ENCODE assay signal across 8 cellular contexts in the genomic region with DNA sequence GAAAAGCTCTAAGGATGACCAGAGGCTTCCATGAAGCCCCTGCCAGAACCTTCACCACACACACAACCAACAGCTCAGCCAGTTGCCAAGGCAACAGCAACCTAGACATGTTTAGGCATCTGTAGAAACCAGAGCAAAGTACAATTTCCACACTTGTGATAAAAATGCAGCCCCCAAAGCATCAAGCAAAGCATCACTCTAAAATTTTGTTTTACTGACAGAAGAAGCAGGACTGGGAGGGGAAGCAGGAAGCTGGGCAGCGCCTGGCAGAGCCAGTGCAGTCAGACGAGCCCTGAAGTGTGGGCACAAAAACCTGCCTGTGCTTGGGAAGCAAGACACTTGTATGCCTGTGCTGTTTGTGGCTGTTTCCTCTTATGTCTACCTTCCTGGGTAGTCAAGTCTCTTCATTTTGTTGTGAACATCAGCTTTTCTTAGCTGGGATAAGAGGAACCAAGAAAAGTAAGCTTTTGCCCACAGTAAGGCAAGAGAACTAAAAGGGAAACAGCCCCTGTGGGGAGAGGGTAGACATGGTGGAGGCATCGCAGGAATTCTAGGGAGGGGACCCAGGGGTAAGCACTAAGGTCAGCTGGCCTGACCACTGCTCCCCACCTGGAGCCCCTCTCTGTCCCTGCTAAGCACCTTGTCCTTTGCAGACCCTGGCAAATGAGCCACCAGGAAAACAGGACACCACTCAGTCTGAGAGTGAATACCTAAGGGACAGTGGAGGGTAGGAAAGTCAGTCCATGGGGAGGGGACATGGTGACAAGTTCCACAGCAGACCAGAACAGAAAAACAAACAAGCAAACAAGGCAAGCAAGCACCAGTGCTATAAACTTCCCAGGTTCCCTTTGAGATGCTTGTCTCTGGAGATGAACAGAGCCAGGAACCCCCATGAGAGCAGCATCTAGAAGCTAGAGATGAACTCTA. TPM values are rescaled to one million over a fixed set of nuclear protein-coding genes. Genes with fewer than 3 reads are reported as not detected.
DNase-seq lines count a peak whose midpoint lies in the region; ATAC-seq, FAIRE-seq and TF ChIP-seq lines count a peak whose summit lies in the region.

No MANE protein-coding gene starts in this region.

- no peak for FAIRE-seq in frontal cortex (lab: Jason Lieb, UNC)

- H3K27ac Mint-ChIP-seq in HFFc6, result peak overlapping the region; percentile 87
- no peak overlapping the region for H3K27ac Mint-ChIP-seq in CD8-positive, alpha-beta T cell

- peak overlapping the region; percentile 89 for H3K4me3 Mint-ChIP-seq in HFFc6
- H3K4me3 Mint-ChIP-seq in CD8-positive, alpha-beta T cell, result no peak overlapping the region

- BruUV-seq in A673 (replicated peaks; lab: Mats Ljungman, UMichigan), result no TSS peak

- H3K4me1 ChIP-seq in skeletal muscle satellite cell (ENCODE audit: control insufficient read depth, insufficient read depth, low read length) (peaks cover 80% of the 10 kb centered on the region), A673 (ENCODE audit: insufficient read depth, low read length, poor library complexity, severe bottlenecking) (peaks cover 40% of the 10 kb centered on the region)
- peaks cover 26% of the 10 kb centered on the region for H3K4me1 ChIP-seq in CD8-positive, alpha-beta T cell (ENCODE audit: insufficient read depth, low read length)

- H3K9me3 Mint-ChIP-seq in HFFc6, result no peaks in the 10 kb centered on the region
- no peaks in the 10 kb centered on the region for H3K9me3 Mint-ChIP-seq in CD8-positive, alpha-beta T cell

- POLR2A ChIA-PET in A673 (lab: Charles Lee; ENCODE audit: low non-redundant PET), result no interaction called here
- POLR2A ChIA-PET in CD8-positive, alpha-beta T cell (lab: Charles Lee), result no interaction called here

- peaks cover 4% of the 10 kb centered on the region for H3K27me3 Mint-ChIP-seq in HFFc6 (ENCODE audit: insufficient read depth)
- no peaks in the 10 kb centered on the region for H3K27me3 Mint-ChIP-seq in CD8-positive, alpha-beta T cell (ENCODE audit: low read depth)

- H3K4me2 ChIP-seq in skeletal muscle satellite cell (ENCODE audit: low read length), result peak overlapping the region; percentile 75

- H3K36me3 Mint-ChIP-seq in HFFc6 (ENCODE audit: low read depth), result no peaks in the 10 kb centered on the region
- H3K36me3 Mint-ChIP-seq in CD8-positive, alpha-beta T cell, result no peaks in the 10 kb centered on the region

- peaks cover 99% of the 10 kb centered on the region for H3K4me1 Mint-ChIP-seq in HFFc6 (ENCODE audit: low read depth)
- peaks cover 77% of the 10 kb centered on the region for H3K4me1 Mint-ChIP-seq in CD8-positive, alpha-beta T cell (ENCODE audit: low read depth)

- H3K27me3 ChIP-seq in skeletal muscle satellite cell (ENCODE audit: control insufficient read depth, insufficient read depth, low read length) (no peaks in the 10 kb centered on the region), A673 (replicated peaks; ENCODE audit: insufficient read depth, low read depth, low read length, poor library complexity) (no peaks in the 10 kb centered on the region)
- H3K27me3 ChIP-seq in CD8-positive, alpha-beta T cell (ENCODE audit: insufficient read depth, low read length), result no peaks in the 10 kb centered on the region

- H3K9me3 ChIP-seq in skeletal muscle satellite cell (replicated peaks; ENCODE audit: low read length), result no peaks in the 10 kb centered on the region
- no peaks in the 10 kb centered on the region for H3K9me3 ChIP-seq in A673 (ENCODE audit: low read depth, low read length, poor library complexity, severe bottlenecking)
- no peaks in the 10 kb centered on the region for H3K9me3 ChIP-seq in CD8-positive, alpha-beta T cell (ENCODE audit: low read length)

- DNase-seq in HFFc6 (no peak), cardiac septum (ENCODE audit: low spot score) (peak; percentile 49), NCI-H146 (lab: John Stamatoyannopoulos, UW) (no peak), A673 (ENCODE audit: low spot score) (no peak), frontal cortex (ENCODE audit: low spot score in 2 of 2) (no peak)
- no peak for DNase-seq in CD8-positive, alpha-beta T cell

- CTCF ChIA-PET in A673 (lab: Charles Lee), result no interaction called here
- CTCF ChIA-PET in CD8-positive, alpha-beta T cell (lab: Charles Lee), result interaction anchor here (1.2 to 1.8 kb wide), 2 partner anchors 10 to 32 kb away, joined by 3 to 5 read pairs; no protein-coding TSS in a partner anchor

- peak overlapping the region; percentile 45 for H3K4me3 ChIP-seq in WI38 (ENCODE audit: low read depth, low read length)
- H3K4me3 ChIP-seq in skeletal muscle satellite cell (ENCODE audit: low read length), result peak overlapping the region; percentile 44
- no peak overlapping the region for H3K4me3 ChIP-seq in A673 (ENCODE audit: low read depth, low read length, poor library complexity, severe bottlenecking)
- H3K4me3 ChIP-seq in CD8-positive, alpha-beta T cell (ENCODE audit: low read depth, low read length), result no peak overlapping the region

- ATAC-seq in CD8-positive, alpha-beta T cell, result no peak

- peak overlapping the region; percentile 20 for H3K9ac ChIP-seq in skeletal muscle satellite cell (ENCODE audit: low read depth, low read length)

- no peak overlapping the region for H3K27ac ChIP-seq in A673 (ENCODE audit: low read depth, low read length, poor library complexity, severe bottlenecking)
- no peak overlapping the region for H3K27ac ChIP-seq in CD8-positive, alpha-beta T cell (ENCODE audit: low read depth, low read length)

- intact Hi-C loops in cardiac septum (cut with DNase I) (no loop called here), A673 (cut with micrococcal nuclease; ENCODE audit: unreplicated experiment) (no loop called here)
- intact Hi-C loops in CD8-positive, alpha-beta T cell (cut with DNase I, micrococcal nuclease), result no loop called here

- H3K36me3 ChIP-seq in skeletal muscle satellite cell (ENCODE audit: insufficient read depth, low read length) (no peaks in the 10 kb centered on the region), A673 (ENCODE audit: insufficient read depth, low read length, poor library complexity, severe bottlenecking) (no peaks in the 10 kb centered on the region)
- no peaks in the 10 kb centered on the region for H3K36me3 ChIP-seq in CD8-positive, alpha-beta T cell (ENCODE audit: insufficient read depth, low read length)

- TF ChIP-seq CTCF in HFFc6 (IDR thresholded peaks at IDR 0.05) (no peak), WI38 (IDR thresholded peaks at IDR 0.05; ENCODE audit: low read depth, low read length) (no peak), A673 (conservative IDR thresholded peaks at IDR 0.05; ENCODE audit: low read depth, low read length) (no peak)
- TF ChIP-seq CTCF in CD8-positive, alpha-beta T cell (IDR thresholded peaks at IDR 0.05), result no peak

RNA-seq across cellular contexts. Expression of gene PACSIN2, which starts 13.4 kb away (rescaled TPM):
- total RNA-seq in HFFc6 (2021; fragmentation: NEBNext Ultra II Directional; extraction: Animal tissue kit (Norgen Biotek cat#: 25700)), result 10 to 100 TPM; 69.8 to 97.3 (median 76.2) TPM
- total RNA-seq in cardiac septum, result 41.5 TPM
- total RNA-seq in skeletal muscle satellite cell (2012; rRNA removed), result 30.9 and 46.3 TPM in 2 replicates
- 51.8 and 57.2 TPM in 2 replicates for total RNA-seq in A673 (2021)
- 10 to 100 TPM; 16.8 to 18.5 TPM for total RNA-seq in CD8-positive, alpha-beta T cell
- 24.5 TPM for total RNA-seq in frontal cortex

Comparison
In these comparisons a context has a peak if more than half of its experiments do, and no peak if none do; other contexts are left out.
1. H3K4me3 ChIP-seq: peak in WI38 (single experiment) and skeletal muscle satellite cell (single experiment); none in A673 (single experiment) and CD8-positive, alpha-beta T cell (single experiment).